ENCODE assay signal across 8 cellular contexts in the genomic region with DNA sequence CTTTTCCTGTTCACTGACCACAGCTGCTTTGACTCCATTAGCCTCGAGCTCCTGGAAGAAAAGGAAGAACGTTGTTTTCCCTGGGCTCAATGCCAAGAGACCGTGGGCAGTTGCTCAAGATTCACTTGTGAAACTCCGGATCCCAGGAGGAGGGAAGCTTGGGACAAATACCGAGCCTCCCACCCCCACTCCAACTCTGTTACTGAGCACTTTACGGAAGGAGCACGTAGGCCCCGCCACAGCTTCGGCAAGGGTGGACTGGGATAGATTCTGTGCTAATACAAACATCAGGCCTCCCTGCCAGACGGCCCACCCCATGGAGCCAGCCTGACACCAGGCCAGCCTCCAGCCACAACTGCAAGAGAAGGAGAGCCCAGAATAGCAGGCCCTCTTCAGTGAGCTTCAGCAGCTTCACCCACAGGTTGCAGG. TPM values are rescaled to one million over a fixed set of nuclear protein-coding genes. Genes with fewer than 3 reads are reported as not detected.
DNase-seq lines count a peak whose midpoint lies in the region; ATAC-seq and TF ChIP-seq lines count a peak whose summit lies in the region.

No MANE protein-coding gene starts in this region.

- no peak overlapping the region for H3K4me3 ChIP-seq in mammary epithelial cell (replicated peaks in 1 of 3; ENCODE audit: insufficient read depth in 1 of 3, low read depth in 2 of 3, low read length in 3 of 3)
- H3K4me3 ChIP-seq in thoracic aorta = peak overlapping the region; percentile 58

- H3K4me1 ChIP-seq in mammary epithelial cell (ENCODE audit: insufficient read depth, low read length) (peaks cover 30% of the 10 kb centered on the region), thoracic aorta (ENCODE audit: control insufficient read depth in 1 of 2, low read depth in 2 of 2) (peaks cover 15 to 29% of the 10 kb centered on the region in 2 donors)

- H3K79me2 ChIP-seq in mammary epithelial cell (ENCODE audit: insufficient read depth, low read length) = no peaks in the 10 kb centered on the region

- 12% methylated on average over 9 of the region's 10 CpGs for WGBS in mammary epithelial cell (ENCODE audit: low coverage, missing lambda C conversion rate)

- intact Hi-C loops in mammary epithelial cell (cut with micrococcal nuclease) = loop anchor here (1.0 kb wide), 1 partner anchor 11 kb away; a partner anchor contains a TSS
- intact Hi-C loops in left colon (cut with DNase I, micrococcal nuclease) = no loop called here

- no peak for TF ChIP-seq CTCF in mammary epithelial cell (conservative IDR thresholded peaks at IDR 0.05 in 1 of 2, IDR thresholded peaks at IDR 0.05 in 1 of 2; ENCODE audit: extremely low read depth in 1 of 2, insufficient read depth in 1 of 2, low read depth in 1 of 2, low read length in 2 of 2)
- no peak for TF ChIP-seq CTCF in thoracic aorta (IDR thresholded peaks at IDR 0.05)

- no peaks in the 10 kb centered on the region for H3K9me3 ChIP-seq in mammary epithelial cell (replicated peaks; ENCODE audit: insufficient read depth, low read length)
- H3K9me3 ChIP-seq in thoracic aorta = no peaks in the 10 kb centered on the region

- dilution Hi-C loops in mammary epithelial cell (cut with HindIII; ENCODE audit: low sequenced_read_pairs) = no loop called here

- BruUV-seq in mammary epithelial cell (replicated peaks; lab: Mats Ljungman, UMichigan) = no TSS peak

- H3K27ac ChIP-seq in mammary epithelial cell (ENCODE audit: insufficient read depth, low read depth, low read length) (no peak overlapping the region), thoracic aorta (peak overlapping the region; percentile 83 to 92)

- ATAC-seq in left colon (no peak), thoracic aorta (ENCODE audit: insufficient number of reproducible peaks, low FRiP score, low read depth) (peak; percentile 87), GM19328 (IDR thresholded peaks at IDR 0.05; ENCODE audit: unreplicated experiment) (no peak), GM19324 (IDR thresholded peaks at IDR 0.05; ENCODE audit: low FRiP score, unreplicated experiment) (no peak)

- DNase-seq in LHCN-M2 (ENCODE audit: low read depth) (peak; percentile 92), mammary epithelial cell (peak; percentile 62), left colon (peak; percentile 61 to 78), thoracic aorta (ENCODE audit: low spot score) (peak; percentile 64), T-helper 9 cell (no peak)
- no peak for DNase-seq in central memory CD4-positive, alpha-beta T cell

- no peak overlapping the region for H3K9ac ChIP-seq in mammary epithelial cell (ENCODE audit: insufficient read depth, low read length)

- peak overlapping the region; percentile 40 for H3K4me2 ChIP-seq in mammary epithelial cell (ENCODE audit: insufficient read depth, low read depth, low read length)

- H3K27me3 ChIP-seq in mammary epithelial cell (ENCODE audit: insufficient read depth, low read length) (no peaks in the 10 kb centered on the region), thoracic aorta (replicated peaks; ENCODE audit: insufficient read depth) (no peaks in the 10 kb centered on the region)

- no peaks in the 10 kb centered on the region for H4K20me1 ChIP-seq in mammary epithelial cell (ENCODE audit: insufficient read depth, low read length)

- H3K36me3 ChIP-seq in mammary epithelial cell (ENCODE audit: insufficient read depth, low read length) (no peaks in the 10 kb centered on the region), thoracic aorta (peaks cover 5% of the 10 kb centered on the region)

- in situ Hi-C loops in mammary epithelial cell (cut with MboI; ENCODE audit: low sequenced_read_pairs in 2 of 2) = no loop called here

- CTCF ChIA-PET in mammary epithelial cell (lab: Charles Lee; ENCODE audit: low non-redundant PET) = no interaction called here

- H2AFZ ChIP-seq in mammary epithelial cell (ENCODE audit: low read depth, low read length) = peak overlapping the region; percentile 64

RNA-seq across cellular contexts. Expression of a gene that starts 10.7 kb away (rescaled TPM):
- total RNA-seq in LHCN-M2 (2014; rRNA removed) (26.3 and 32.9 TPM in 2 replicates), mammary epithelial cell (10 to 100 TPM in 1 of 2 donors, 1 to 10 TPM in 1; 6.7 to 23.6 TPM), left colon (10 to 100 TPM in 1 of 2 donors, 1 to 10 TPM in 1; 5.1 to 10.0 TPM), thoracic aorta (1 to 10 TPM; 1.3 to 9.9 TPM)
- polyA plus RNA-seq in LHCN-M2 (2012) = 9.1 TPM
- polyA plus RNA-seq in mammary epithelial cell = 21.6 TPM
- polyA minus RNA-seq in mammary epithelial cell = 22.4 TPM

RNA-seq across cellular contexts. Expression of a gene that starts 28.8 kb away (rescaled TPM):
- 82.7 and 126 TPM in 2 replicates for total RNA-seq in LHCN-M2 (2014; rRNA removed)
- polyA plus RNA-seq in LHCN-M2 (2012) = 94.9 TPM
- 10 to 100 TPM; 45.0 to 49.4 TPM for total RNA-seq in mammary epithelial cell
- polyA plus RNA-seq in mammary epithelial cell = 98.8 TPM
- 41.0 TPM for polyA minus RNA-seq in mammary epithelial cell
- total RNA-seq in left colon = 10 to 100 TPM; 82.5 to 88.5 TPM
- total RNA-seq in thoracic aorta = 10 to 100 TPM; 37.0 to 50.2 TPM

Comparison
In these comparisons a context has a peak if more than half of its experiments do, and no peak if none do; other contexts are left out.
1. DNase-seq: peak in LHCN-M2 (single experiment), mammary epithelial cell (single experiment), left colon (2 of 2) and thoracic aorta (single experiment); none in central memory CD4-positive, alpha-beta T cell (single experiment) and T-helper 9 cell (single experiment).